In genomic region chr9:89711866-89712265, GRCh38 we compare ENCODE assay signal across 25 cellular contexts.
A peak's percentile ranks its signal among the peaks of the same experiment; 100 is the strongest.
DNase-seq lines count a peak whose midpoint lies in the region; ATAC-seq and TF ChIP-seq lines count a peak whose summit lies in the region.
"Had no signal": no experiment of that assay in that cellular context is flagged by ENCODE, and none has a peak within 500 bp of the region (broad histone marks: within the 10 kb centered on the region; RNA-seq: fewer than 3 reads in every experiment).

No MANE protein-coding gene starts in this region.

- no peak for TF ChIP-seq CTCF in transverse colon (IDR thresholded peaks at IDR 0.05)

- no peak overlapping the region for H2BK12ac ChIP-seq in trophoblast cell (ENCODE audit: low read length)

- no peak overlapping the region for H2BK5ac ChIP-seq in trophoblast cell (ENCODE audit: low read depth, low read length, poor library complexity)

- ATAC-seq in esophagus mucosa (peak; percentile 25), GM21619 (IDR thresholded peaks at IDR 0.05; ENCODE audit: unreplicated experiment) (no peak)
- ATAC-seq: K562 had no signal

- H3K36me3 Mint-ChIP-seq in activated CD4-positive, alpha-beta memory T cell treated with anti-CD3 and anti-CD28 coated beads, Interleukin-2, amount 10 ng/mL, durations not matched to agents 7 days and 5 days (ENCODE audit: low read depth) = peaks cover 58% of the 10 kb centered on the region
- no peaks in the 10 kb centered on the region for H3K36me3 Mint-ChIP-seq in activated CD4-positive, alpha-beta memory T cell treated with anti-CD3 and anti-CD28 coated beads for 36 hours
- H3K36me3 Mint-ChIP-seq in activated T-helper 2 cell treated with anti-CD3 and anti-CD28 coated beads, Interferon-gamma antibody, Interleukin-2, Interleukin-4, amounts not matched to agents 10 μg/mL and 5 μg/mL and 100 μg/mL, durations not matched to agents 14 hours and 24 hours and 36 hours (ENCODE audit: low read depth) = peaks cover 70% of the 10 kb centered on the region

- peaks cover 1% of the 10 kb centered on the region for H3K9me3 Mint-ChIP-seq in activated CD4-positive, alpha-beta memory T cell treated with anti-CD3 and anti-CD28 coated beads, Interleukin-2, amount 10 ng/mL, durations not matched to agents 7 days and 5 days
- no peaks in the 10 kb centered on the region for H3K9me3 Mint-ChIP-seq in activated CD4-positive, alpha-beta memory T cell treated with anti-CD3 and anti-CD28 coated beads for 36 hours
- no peaks in the 10 kb centered on the region for H3K9me3 Mint-ChIP-seq in activated T-helper 2 cell treated with anti-CD3 and anti-CD28 coated beads, Interferon-gamma antibody, Interleukin-2, Interleukin-4, amounts not matched to agents 10 μg/mL and 5 μg/mL and 100 μg/mL, durations not matched to agents 14 hours and 24 hours and 36 hours
- H3K9me3 Mint-ChIP-seq: CD4-positive, alpha-beta T cell; H9 had no signal

- H3K27me3 ChIP-seq in trophoblast cell (ENCODE audit: insufficient read depth, low read length) (no peaks in the 10 kb centered on the region), transverse colon (no peaks in the 10 kb centered on the region)

- peaks cover 2% of the 10 kb centered on the region for H3K79me1 ChIP-seq in trophoblast cell (ENCODE audit: low read length)

- no peak overlapping the region for H4K12ac ChIP-seq in trophoblast cell (ENCODE audit: low read depth, low read length)

- H3K27ac Mint-ChIP-seq in activated CD4-positive, alpha-beta memory T cell treated with anti-CD3 and anti-CD28 coated beads, Interleukin-2, amount 10 ng/mL, durations not matched to agents 7 days and 5 days = peak overlapping the region; percentile 80
- H3K27ac Mint-ChIP-seq in activated CD4-positive, alpha-beta memory T cell treated with anti-CD3 and anti-CD28 coated beads for 36 hours = no peak overlapping the region
- H3K27ac Mint-ChIP-seq in activated T-helper 2 cell treated with anti-CD3 and anti-CD28 coated beads, Interferon-gamma antibody, Interleukin-2, Interleukin-4, amounts not matched to agents 10 μg/mL and 5 μg/mL and 100 μg/mL, durations not matched to agents 14 hours and 24 hours and 36 hours = peak overlapping the region; percentile 41
- H3K27ac Mint-ChIP-seq: CD4-positive, alpha-beta T cell; H9; HFFc6 had no signal

- H3K27me3 Mint-ChIP-seq in activated CD4-positive, alpha-beta memory T cell treated with anti-CD3 and anti-CD28 coated beads, Interleukin-2, amount 10 ng/mL, durations not matched to agents 7 days and 5 days = no peaks in the 10 kb centered on the region
- no peaks in the 10 kb centered on the region for H3K27me3 Mint-ChIP-seq in activated CD4-positive, alpha-beta memory T cell treated with anti-CD3 and anti-CD28 coated beads for 36 hours
- no peaks in the 10 kb centered on the region for H3K27me3 Mint-ChIP-seq in activated T-helper 2 cell treated with anti-CD3 and anti-CD28 coated beads, Interferon-gamma antibody, Interleukin-2, Interleukin-4, amounts not matched to agents 10 μg/mL and 5 μg/mL and 100 μg/mL, durations not matched to agents 14 hours and 24 hours and 36 hours (ENCODE audit: low read depth)
- H3K27me3 Mint-ChIP-seq: CD4-positive, alpha-beta T cell had no signal

- no peak overlapping the region for H4K91ac ChIP-seq in trophoblast cell (ENCODE audit: low read depth, low read length)

- no CpG with 5 or more reads among the region's 5 CpGs for WGBS in trophoblast cell (ENCODE audit: extremely low coverage, insufficient coverage, insufficient read length)
- WGBS in transverse colon (ENCODE audit: low coverage in 1 of 2), 2 donors = 37 to 92% methylated on average over 2 to 5 of the region's 5 CpGs

- no peak for TF ChIP-seq EP300 in transverse colon (IDR thresholded peaks at IDR 0.05; ENCODE audit: low read depth)

- peak overlapping the region; percentile 34 for H3K23ac ChIP-seq in trophoblast cell (ENCODE audit: low read length)

- H3K4me1 ChIP-seq in trophoblast cell (ENCODE audit: control insufficient read depth in 1 of 2, insufficient read depth in 2 of 2, low read length in 2 of 2) = peaks cover 8% of the 10 kb centered on the region in 2 experiments
- peaks cover 0 to 3% (median 0%) of the 10 kb centered on the region in 4 donors for H3K4me1 ChIP-seq in transverse colon

- peaks cover 93% of the 10 kb centered on the region for H3K4me1 Mint-ChIP-seq in activated CD4-positive, alpha-beta memory T cell treated with anti-CD3 and anti-CD28 coated beads, Interleukin-2, amount 10 ng/mL, durations not matched to agents 7 days and 5 days
- peaks cover 36% of the 10 kb centered on the region for H3K4me1 Mint-ChIP-seq in activated CD4-positive, alpha-beta memory T cell treated with anti-CD3 and anti-CD28 coated beads for 36 hours (ENCODE audit: low read depth)
- peaks cover 58% of the 10 kb centered on the region for H3K4me1 Mint-ChIP-seq in activated T-helper 2 cell treated with anti-CD3 and anti-CD28 coated beads, Interferon-gamma antibody, Interleukin-2, Interleukin-4, amounts not matched to agents 10 μg/mL and 5 μg/mL and 100 μg/mL, durations not matched to agents 14 hours and 24 hours and 36 hours (ENCODE audit: low read depth)

- H3K79me2 ChIP-seq in trophoblast cell (ENCODE audit: control insufficient read depth, insufficient read depth, low read length, poor library complexity) = no peaks in the 10 kb centered on the region

- no peak overlapping the region for H2AK5ac ChIP-seq in trophoblast cell (ENCODE audit: low read length)

- H2AFZ ChIP-seq in trophoblast cell (ENCODE audit: insufficient read depth, low read length, poor library complexity) = no peak overlapping the region
- H2AFZ ChIP-seq: GM23248 had no signal

- peak overlapping the region; percentile 34 for H3K4me3 ChIP-seq in trophoblast cell (ENCODE audit: low read depth, low read length)
- H3K4me3 ChIP-seq in transverse colon = no peak overlapping the region
- H3K4me3 ChIP-seq: GM23248, K562 had no signal

- no peak overlapping the region for H3K4me3 Mint-ChIP-seq in activated CD4-positive, alpha-beta memory T cell treated with anti-CD3 and anti-CD28 coated beads, Interleukin-2, amount 10 ng/mL, durations not matched to agents 7 days and 5 days
- no peak overlapping the region for H3K4me3 Mint-ChIP-seq in activated CD4-positive, alpha-beta memory T cell treated with anti-CD3 and anti-CD28 coated beads for 36 hours
- no peak overlapping the region for H3K4me3 Mint-ChIP-seq in activated T-helper 2 cell treated with anti-CD3 and anti-CD28 coated beads, Interferon-gamma antibody, Interleukin-2, Interleukin-4, amounts not matched to agents 10 μg/mL and 5 μg/mL and 100 μg/mL, durations not matched to agents 14 hours and 24 hours and 36 hours (ENCODE audit: low read depth)
- H3K4me3 Mint-ChIP-seq: CD4-positive, alpha-beta T cell; H9; HFFc6 had no signal

- H3K9me3 ChIP-seq in trophoblast cell (ENCODE audit: insufficient read depth, low read depth, low read length) (no peaks in the 10 kb centered on the region), transverse colon (no peaks in the 10 kb centered on the region)

- POLR2A ChIA-PET in activated CD4-positive, alpha-beta memory T cell treated with anti-CD3 and anti-CD28 coated beads, Interleukin-2, amount 10 ng/mL, durations not matched to agents 7 days and 5 days (lab: Charles Lee) = interaction anchor here (2.6 to 9.5 kb wide), 3 partner anchors 10 to 107 kb away, joined by 12 to 114 read pairs (median 20); partner anchors contain the start of gene GADD45G
- POLR2A ChIA-PET in activated CD4-positive, alpha-beta memory T cell treated with anti-CD3 and anti-CD28 coated beads for 36 hours (lab: Charles Lee) = no interaction called here

- CTCF ChIA-PET in activated CD4-positive, alpha-beta memory T cell treated with anti-CD3 and anti-CD28 coated beads, Interleukin-2, amount 10 ng/mL, durations not matched to agents 7 days and 5 days (lab: Charles Lee) = interaction anchor here (3.1 kb wide), 1 partner anchor 10 kb away, joined by 16 read pairs; no protein-coding TSS in a partner anchor
- CTCF ChIA-PET in activated CD4-positive, alpha-beta memory T cell treated with anti-CD3 and anti-CD28 coated beads for 36 hours (lab: Charles Lee) = no interaction called here

- H3K9ac ChIP-seq in trophoblast cell (ENCODE audit: low read length) = no peak overlapping the region
- H3K9ac ChIP-seq: GM23248 had no signal

- H2BK120ac ChIP-seq in trophoblast cell (ENCODE audit: insufficient read depth, low read length, poor library complexity) = no peak overlapping the region

- H3K14ac ChIP-seq in trophoblast cell (ENCODE audit: low read length) = no peak overlapping the region

- no peak for TF ChIP-seq POLR2A in transverse colon (IDR thresholded peaks at IDR 0.05)

- no peak overlapping the region for H4K8ac ChIP-seq in trophoblast cell (ENCODE audit: low read depth, low read length)

- H3K36me3 ChIP-seq in trophoblast cell (ENCODE audit: control insufficient read depth in 1 of 2, insufficient read depth in 2 of 2, low read length in 2 of 2) (no peaks in the 10 kb centered on the region), transverse colon (no peaks in the 10 kb centered on the region)

- no peak overlapping the region for H3K4ac ChIP-seq in trophoblast cell (ENCODE audit: low read depth, low read length)

- intact Hi-C loops in activated CD4-positive, alpha-beta memory T cell treated with anti-CD3 and anti-CD28 coated beads for 36 hours (cut with micrococcal nuclease) = no loop called here
- intact Hi-C loops in activated T-helper 2 cell treated with anti-CD3 and anti-CD28 coated beads, Interferon-gamma antibody, Interleukin-2, Interleukin-4, amounts not matched to agents 10 μg/mL and 5 μg/mL and 100 μg/mL, durations not matched to agents 14 hours and 24 hours and 36 hours (cut with micrococcal nuclease) = no loop called here
- intact Hi-C loops in transverse colon (cut with DNase I; ENCODE audit: low total_unique reads) = no loop called here

- in situ Hi-C loops in transverse colon (cut with MboI; ENCODE audit: low pct_ligation_motif_present in 1 of 4, low pct_unique_long_range_greater_than_20kb in 1 of 4, low sequenced_read_pairs in 3 of 4) = no loop called here

- H3K4me2 ChIP-seq in trophoblast cell (ENCODE audit: low read length) = no peak overlapping the region

- no peak for DNase-seq in activated CD4-positive, alpha-beta memory T cell treated with anti-CD3 and anti-CD28 coated beads, Interleukin-2, amount 10 ng/mL, durations not matched to agents 7 days and 5 days
- no peak for DNase-seq in activated CD4-positive, alpha-beta memory T cell treated with anti-CD3 and anti-CD28 coated beads for 36 hours
- no peak for DNase-seq in activated T-helper 2 cell treated with anti-CD3 and anti-CD28 coated beads, Interferon-gamma antibody, Interleukin-2, Interleukin-4, amounts not matched to agents 10 μg/mL and 5 μg/mL and 100 μg/mL, durations not matched to agents 14 hours and 24 hours and 36 hours (ENCODE audit: low spot score)
- DNase-seq in trophoblast cell (no peak), transverse colon (no peak), MV-4-11 (lab: John Stamatoyannopoulos, UW) (no peak)
- DNase-seq: CD4-positive, alpha-beta T cell; COR-L47; DMS 273 treated with DMSO at 0.1 percent for 48 hours; DMS79; EL; GDM1; GM23248; H9; HFFc6; Kasumi-1; NCI-H2029 treated with DMSO at 0.1 percent for 48 hours; NCI-H2171; NCI-H226; NCI-H510A; Right ventricle myocardium superior; RPMI8226 had no signal

- no peak overlapping the region for H3K18ac ChIP-seq in trophoblast cell (ENCODE audit: low read length)

- no peak overlapping the region for H3K27ac ChIP-seq in trophoblast cell (ENCODE audit: low read depth, low read length)
- no peak overlapping the region for H3K27ac ChIP-seq in transverse colon
- H3K27ac ChIP-seq: GM23248 had no signal
